In genomic region chr12:105672576-105672975, GRCh38 we compare ENCODE assay signal across 14 cellular contexts.
DNase-seq lines count a peak whose midpoint lies in the region; TF ChIP-seq lines count a peak whose summit lies in the region.
"Had no signal": no experiment of that assay in that cellular context is flagged by ENCODE, and none has a peak within 500 bp of the region (broad histone marks: within the 10 kb centered on the region; RNA-seq: fewer than 3 reads in every experiment).

No MANE protein-coding gene starts in this region.

- H3K9ac ChIP-seq in H9 (ENCODE audit: extremely low read depth, insufficient read length, low read length): no peak overlapping the region

- no peaks in the 10 kb centered on the region for H3K27me3 ChIP-seq in left ventricle myocardium inferior (ENCODE audit: low read depth)
- H3K27me3 ChIP-seq in H9 (ENCODE audit: insufficient read depth, low read length): no peaks in the 10 kb centered on the region

- no peak overlapping the region for H3T11ph ChIP-seq in H9 (ENCODE audit: low read length)

- H3K27ac Mint-ChIP-seq in osteocyte (ENCODE audit: unreplicated experiment) (peak overlapping the region; percentile 5), H9 (no peak overlapping the region; a peak in 2 of 7 replicates)
- H3K27ac Mint-ChIP-seq: activated naive CD4-positive, alpha-beta T cell treated with anti-CD3 and anti-CD28 coated beads for 36 hours; CD4-positive, CD25-positive, alpha-beta regulatory T cell; progenitor cell of endocrine pancreas had no signal

- H3K4me1 Mint-ChIP-seq in osteocyte (ENCODE audit: unreplicated experiment) (peaks cover 28% of the 10 kb centered on the region), H9 (peaks cover 0 to 2% of the 10 kb centered on the region in 2 experiments; a peak in 1 of 4 replicates)
- H3K4me1 Mint-ChIP-seq: CD4-positive, CD25-positive, alpha-beta regulatory T cell had no signal

- whole genome bisulfite sequencing in H9 (ENCODE audit: extremely low coverage, insufficient read length, low lambda C conversion rate): no CpG with 5 or more reads among the region's 7 CpGs

- H3K4me3 Mint-ChIP-seq in osteocyte (ENCODE audit: unreplicated experiment) (no peak overlapping the region), H9 (no peak overlapping the region)
- H3K4me3 Mint-ChIP-seq: activated naive CD4-positive, alpha-beta T cell treated with anti-CD3 and anti-CD28 coated beads for 36 hours; CD4-positive, CD25-positive, alpha-beta regulatory T cell had no signal

- no peak overlapping the region for H3K4me2 ChIP-seq in H9 (ENCODE audit: insufficient read depth, insufficient read length, low read length)

- peaks cover 38% of the 10 kb centered on the region for H3K4me1 ChIP-seq in left ventricle myocardium inferior
- H3K4me1 ChIP-seq in H9 (ENCODE audit: insufficient read depth, low read length): no peaks in the 10 kb centered on the region

- H2BK15ac ChIP-seq in H9 (ENCODE audit: low read depth, low read length): no peak overlapping the region

- no peak overlapping the region for H4K8ac ChIP-seq in H9 (replicated peaks; ENCODE audit: insufficient read length, low read depth, low read length)

- TF ChIP-seq CTCF in left ventricle myocardium inferior (IDR thresholded peaks at IDR 0.05; ENCODE audit: borderline replicate concordance) (no peak), osteocyte (IDR thresholded peaks at IDR 0.05) (no peak), H9 (conservative IDR thresholded peaks at IDR 0.05) (no peak)

- DNase-seq in dermis blood vessel endothelial cell (peak; percentile 4), left ventricle myocardium inferior (peak; percentile 84), osteocyte (ENCODE audit: extremely low spot score, unreplicated experiment) (no peak), ureter (ENCODE audit: low spot score) (peak; percentile 42), G401 (ENCODE audit: low spot score) (no peak), H9 (no peak)
- DNase-seq in stimulated activated naive CD4-positive, alpha-beta T cell treated with Interleukin-2 at 50 U/mL for 16 hours (lab: John Stamatoyannopoulos, UW): no peak
- DNase-seq: activated CD8-positive, alpha-beta memory T cell treated with anti-CD3 and anti-CD28 coated beads for 24 hours; activated naive CD4-positive, alpha-beta T cell treated with anti-CD3 and anti-CD28 coated beads for 36 hours; CD4-positive, CD25-positive, alpha-beta regulatory T cell; H7; NCI-H1930; SHP77 treated with DMSO at 0.1 percent for 48 hours had no signal

- H3K9me3 ChIP-seq in left ventricle myocardium inferior (replicated peaks): no peaks in the 10 kb centered on the region
- H3K9me3 ChIP-seq in H9 (ENCODE audit: control insufficient read depth, low read depth, low read length): no peaks in the 10 kb centered on the region

- no peak overlapping the region for H2AFZ ChIP-seq in H9 (ENCODE audit: low read length)

- H3K36me3 ChIP-seq in left ventricle myocardium inferior: no peaks in the 10 kb centered on the region

- H3K4me3 ChIP-seq in left ventricle myocardium inferior: no peak overlapping the region

- no peak overlapping the region for H3K18ac ChIP-seq in H9 (ENCODE audit: insufficient read length, low read depth, low read length)

- H4K20me1 ChIP-seq in H9 (ENCODE audit: control insufficient read depth, insufficient read depth, insufficient read length): no peaks in the 10 kb centered on the region

- H2BK20ac ChIP-seq in H9 (ENCODE audit: low read depth, low read length, poor library complexity, severe bottlenecking): no peak overlapping the region

- no peaks in the 10 kb centered on the region for H3K79me2 ChIP-seq in H9 (ENCODE audit: insufficient read depth, low read length)

- H3K79me1 ChIP-seq in H9 (ENCODE audit: insufficient read depth, low read depth, low read length, poor library complexity, severe bottlenecking): no peaks in the 10 kb centered on the region

- H3K23me2 ChIP-seq in H9 (ENCODE audit: insufficient read length, low read depth, low read length, poor library complexity, severe bottlenecking): no peaks in the 10 kb centered on the region

- no peak overlapping the region for H4K91ac ChIP-seq in H9 (ENCODE audit: insufficient read length, low read depth, low read length)

- H3K14ac ChIP-seq in H9 (ENCODE audit: insufficient read depth, low read length): no peak overlapping the region

- no peak overlapping the region for H2BK12ac ChIP-seq in H9 (ENCODE audit: insufficient read length, low read depth, low read length)

- H3K36me3 Mint-ChIP-seq in osteocyte (ENCODE audit: unreplicated experiment) (no peaks in the 10 kb centered on the region), H9 (ENCODE audit: insufficient read depth in 1 of 3, low read depth in 3 of 3) (no peaks in the 10 kb centered on the region; a peak in 1 of 7 replicates)
- H3K36me3 Mint-ChIP-seq: CD4-positive, CD25-positive, alpha-beta regulatory T cell had no signal

- intact Hi-C loops in left ventricle myocardium inferior (cut with micrococcal nuclease): no loop called here

- no peak overlapping the region for H3K23ac ChIP-seq in H9 (ENCODE audit: insufficient read length, low read depth, low read length)

- in situ Hi-C loops in G401 (cut with HindIII; ENCODE audit: low sequenced_read_pairs): no loop called here

- H3K9me3 Mint-ChIP-seq in osteocyte (ENCODE audit: unreplicated experiment) (peaks cover 4% of the 10 kb centered on the region), H9 (no peaks in the 10 kb centered on the region; a peak in 1 of 5 replicates)
- H3K9me3 Mint-ChIP-seq: activated naive CD4-positive, alpha-beta T cell treated with anti-CD3 and anti-CD28 coated beads for 36 hours had no signal

- no peak overlapping the region for H3K4ac ChIP-seq in H9 (ENCODE audit: low read depth, low read length)

- no peak overlapping the region for H2BK120ac ChIP-seq in H9 (ENCODE audit: low read depth, low read length, poor library complexity, severe bottlenecking)

- no peak overlapping the region for H2AK5ac ChIP-seq in H9 (ENCODE audit: insufficient read length, low read length)

- no peaks in the 10 kb centered on the region for H3K27me3 Mint-ChIP-seq in osteocyte (ENCODE audit: unreplicated experiment)
- peaks cover 2% of the 10 kb centered on the region; the same call in 1 of the 2 replicates for H3K27me3 Mint-ChIP-seq in H9 (ENCODE audit: low read depth)
- H3K27me3 Mint-ChIP-seq: CD4-positive, CD25-positive, alpha-beta regulatory T cell had no signal

- peak overlapping the region; percentile 86 for H3K27ac ChIP-seq in left ventricle myocardium inferior (replicated peaks)
- no peak overlapping the region for H3K27ac ChIP-seq in H9 (ENCODE audit: insufficient read length, low read depth, low read length)

- H2BK5ac ChIP-seq in H9 (ENCODE audit: insufficient read length, low read length): no peak overlapping the region

- H4K5ac ChIP-seq in H9 (ENCODE audit: insufficient read length, low read depth, low read length): no peak overlapping the region

- H3K56ac ChIP-seq in H9 (ENCODE audit: insufficient read length, low read depth, low read length): no peak overlapping the region

Comparison
In these comparisons a context has a peak if more than half of its experiments do, and no peak if none do; other contexts are left out.
1. DNase-seq: peak in dermis blood vessel endothelial cell (single experiment), left ventricle myocardium inferior (single experiment) and ureter (single experiment); none in osteocyte (single experiment), G401 (single experiment), stimulated activated naive CD4-positive, alpha-beta T cell treated with Interleukin-2 at 50 U/mL for 16 hours (single experiment) and H9 (single experiment).